Comparison of ENCODE assay signal across 8 cellular contexts in genomic region chr17:996554-997344, GRCh38. TPM values are rescaled to one million over a fixed set of nuclear protein-coding genes. Genes with fewer than 3 reads are reported as not detected.
DNase-seq lines count a peak whose midpoint lies in the region; ATAC-seq, FAIRE-seq and TF ChIP-seq lines count a peak whose summit lies in the region.

Gene TIMM22, plus strand, starts transcription at chr17:997129. Its CDS starts 14 bp downstream, at chr17:997143.

- peaks cover 24% of the 10 kb centered on the region for H3K9me3 Mint-ChIP-seq in activated T-helper 2 cell treated with anti-CD3 and anti-CD28 coated beads, Interferon-gamma antibody, Interleukin-2, Interleukin-4, amounts not matched to agents 10 μg/mL and 5 μg/mL and 100 μg/mL, durations not matched to agents 14 hours and 24 hours and 36 hours
- peaks cover 13% of the 10 kb centered on the region for H3K9me3 Mint-ChIP-seq in natural killer cell treated with Interleukin-12 subunit alpha and Interleukin-12 subunit beta and Interleukin-15 and Interleukin-18, amount 100 ng/mL, for 72 hours

- no peaks in the 10 kb centered on the region for H3K27me3 Mint-ChIP-seq in activated T-helper 2 cell treated with anti-CD3 and anti-CD28 coated beads, Interferon-gamma antibody, Interleukin-2, Interleukin-4, amounts not matched to agents 10 μg/mL and 5 μg/mL and 100 μg/mL, durations not matched to agents 14 hours and 24 hours and 36 hours (ENCODE audit: low read depth)
- no peaks in the 10 kb centered on the region for H3K27me3 Mint-ChIP-seq in natural killer cell treated with Interleukin-12 subunit alpha and Interleukin-12 subunit beta and Interleukin-15 and Interleukin-18, amount 100 ng/mL, for 72 hours

- H3K27me3 ChIP-seq in RWPE2 (ENCODE audit: insufficient read depth, poor library complexity, severe bottlenecking) = no peaks in the 10 kb centered on the region

- H3K27ac Mint-ChIP-seq in activated T-helper 2 cell treated with anti-CD3 and anti-CD28 coated beads, Interferon-gamma antibody, Interleukin-2, Interleukin-4, amounts not matched to agents 10 μg/mL and 5 μg/mL and 100 μg/mL, durations not matched to agents 14 hours and 24 hours and 36 hours = peak within 1 kb of the TSS; percentile 95
- peak within 1 kb of the TSS; percentile 96 to 97 for H3K27ac Mint-ChIP-seq in natural killer cell treated with Interleukin-12 subunit alpha and Interleukin-12 subunit beta and Interleukin-15 and Interleukin-18, amount 100 ng/mL, for 72 hours

- peak within 1 kb of the TSS; percentile 50 for H3K27ac ChIP-seq in RWPE2 (ENCODE audit: poor library complexity, severe bottlenecking)

- peaks cover 11% of the 10 kb centered on the region for H3K4me1 Mint-ChIP-seq in activated T-helper 2 cell treated with anti-CD3 and anti-CD28 coated beads, Interferon-gamma antibody, Interleukin-2, Interleukin-4, amounts not matched to agents 10 μg/mL and 5 μg/mL and 100 μg/mL, durations not matched to agents 14 hours and 24 hours and 36 hours (ENCODE audit: low read depth)
- peaks cover 25% of the 10 kb centered on the region in 2 donors for H3K4me1 Mint-ChIP-seq in natural killer cell treated with Interleukin-12 subunit alpha and Interleukin-12 subunit beta and Interleukin-15 and Interleukin-18, amount 100 ng/mL, for 72 hours (ENCODE audit: low read depth in 2 of 2)

- ATAC-seq in RWPE2 (ENCODE audit: low read depth) = peak; percentile 94
- ATAC-seq in natural killer cell treated with Interleukin-12 subunit alpha and Interleukin-12 subunit beta and Interleukin-15 and Interleukin-18, amount 100 ng/mL, for 72 hours = peak; percentile 98
- peak; percentile 97 for ATAC-seq in stimulated activated naive CD8-positive, alpha-beta T cell treated with anti-CD3 and anti-CD28 coated beads, Interleukin-15, Interleukin-2, amounts not matched to agents 100 U/mL and 50 U/mL, for 24 hours

- H3K9me3 ChIP-seq in ES-I3 (ENCODE audit: control insufficient read depth, insufficient read depth, low read length) (no peaks in the 10 kb centered on the region), RWPE2 (ENCODE audit: severe bottlenecking) (no peaks in the 10 kb centered on the region)

- no peak for FAIRE-seq in H54 (lab: Jason Lieb, UNC)

- TF ChIP-seq CTCF in RWPE2 (IDR thresholded peaks at IDR 0.05; ENCODE audit: poor library complexity, severe bottlenecking) = peak; percentile 98

- H3K4me3 ChIP-seq in RWPE2 (ENCODE audit: severe bottlenecking) = peak within 1 kb of the TSS; percentile 81

- intact Hi-C loops in activated T-helper 2 cell treated with anti-CD3 and anti-CD28 coated beads, Interferon-gamma antibody, Interleukin-2, Interleukin-4, amounts not matched to agents 10 μg/mL and 5 μg/mL and 100 μg/mL, durations not matched to agents 14 hours and 24 hours and 36 hours (cut with micrococcal nuclease) = loop anchor here (1.0 to 5.0 kb wide), 3 partner anchors 15 to 215 kb away; no protein-coding TSS in a partner anchor

- peak; percentile 88 for TF ChIP-seq POLR2A in H54 (IDR thresholded peaks at IDR 0.05; ENCODE audit: low read depth, low read length)

- DNase-seq in H54 (ENCODE audit: insufficient read length, low spot score) (peak; percentile 92), LoVo (ENCODE audit: low spot score) (peak; percentile 98), RWPE2 (ENCODE audit: low spot score) (peak; percentile 91), fibroblast of peridontal ligament (ENCODE audit: extremely low read depth) (peak; percentile 98)
- DNase-seq in activated T-helper 2 cell treated with anti-CD3 and anti-CD28 coated beads, Interferon-gamma antibody, Interleukin-2, Interleukin-4, amounts not matched to agents 10 μg/mL and 5 μg/mL and 100 μg/mL, durations not matched to agents 14 hours and 24 hours and 36 hours (ENCODE audit: low spot score) = peak; percentile 91
- DNase-seq in natural killer cell treated with Interleukin-12 subunit alpha and Interleukin-12 subunit beta and Interleukin-15 and Interleukin-18, amount 100 ng/mL, for 72 hours (ENCODE audit: low spot score) = peak; percentile 96
- peak; percentile 92 for DNase-seq in stimulated activated naive CD8-positive, alpha-beta T cell treated with anti-CD3 and anti-CD28 coated beads, Interleukin-15, Interleukin-2, amounts not matched to agents 100 U/mL and 50 U/mL, for 24 hours

- H3K9ac ChIP-seq in ES-I3 (ENCODE audit: low read depth, low read length) = peak within 1 kb of the TSS; percentile 91

- no peaks in the 10 kb centered on the region; the same call in 1 of the 2 replicates for H3K4me1 ChIP-seq in ES-I3 (ENCODE audit: insufficient read depth, low read length)
- H3K4me1 ChIP-seq in RWPE2 (ENCODE audit: insufficient read depth, poor library complexity, severe bottlenecking) = peaks cover 8% of the 10 kb centered on the region

- H3K4me3 Mint-ChIP-seq in activated T-helper 2 cell treated with anti-CD3 and anti-CD28 coated beads, Interferon-gamma antibody, Interleukin-2, Interleukin-4, amounts not matched to agents 10 μg/mL and 5 μg/mL and 100 μg/mL, durations not matched to agents 14 hours and 24 hours and 36 hours (ENCODE audit: low read depth) = peak within 1 kb of the TSS; percentile 95
- H3K4me3 Mint-ChIP-seq in natural killer cell treated with Interleukin-12 subunit alpha and Interleukin-12 subunit beta and Interleukin-15 and Interleukin-18, amount 100 ng/mL, for 72 hours = peak within 1 kb of the TSS; percentile 96

- H3K36me3 ChIP-seq in ES-I3 (ENCODE audit: insufficient read depth, low read length) = peaks cover 8% of the 10 kb centered on the region
- peaks cover 39% of the 10 kb centered on the region for H3K36me3 ChIP-seq in RWPE2 (ENCODE audit: low read depth)

- H3K36me3 Mint-ChIP-seq in activated T-helper 2 cell treated with anti-CD3 and anti-CD28 coated beads, Interferon-gamma antibody, Interleukin-2, Interleukin-4, amounts not matched to agents 10 μg/mL and 5 μg/mL and 100 μg/mL, durations not matched to agents 14 hours and 24 hours and 36 hours (ENCODE audit: low read depth) = peaks cover 28% of the 10 kb centered on the region
- H3K36me3 Mint-ChIP-seq in natural killer cell treated with Interleukin-12 subunit alpha and Interleukin-12 subunit beta and Interleukin-15 and Interleukin-18, amount 100 ng/mL, for 72 hours = peaks cover 20% of the 10 kb centered on the region

RNA-seq across cellular contexts. Expression of gene TIMM22, which starts in this region (rescaled TPM):
- 13.6 and 15.0 TPM in 2 replicates for total RNA-seq in activated T-helper 2 cell treated with anti-CD3 and anti-CD28 coated beads, Interferon-gamma antibody, Interleukin-2, Interleukin-4, amounts not matched to agents 10 μg/mL and 5 μg/mL and 100 μg/mL, durations not matched to agents 14 hours and 24 hours and 36 hours
- total RNA-seq in natural killer cell treated with Interleukin-12 subunit alpha and Interleukin-12 subunit beta and Interleukin-15 and Interleukin-18, amount 100 ng/mL, for 72 hours = 10 to 100 TPM; 12.7 to 19.8 TPM

Comparison
In these comparisons a context has a peak if more than half of its experiments do, and no peak if none do; other contexts are left out.
1. Peak in every context shown above with its lines: DNase-seq, ATAC-seq, H3K4me3 ChIP-seq and H3K27ac ChIP-seq.